10 cellular contexts compared by ENCODE assay signal in genomic region chr11:3835752-3836151, GRCh38. TPM values are rescaled to one million over a fixed set of nuclear protein-coding genes. Genes with fewer than 3 reads are reported as not detected.
DNase-seq lines count a peak whose midpoint lies in the region; ATAC-seq and TF ChIP-seq lines count a peak whose summit lies in the region.
"Had no signal": no experiment of that assay in that cellular context is flagged by ENCODE, and none has a peak within 500 bp of the region (broad histone marks: within the 10 kb centered on the region; RNA-seq: fewer than 3 reads in every experiment).

No MANE protein-coding gene starts in this region.

- H3K4me3 ChIP-seq in left lung, result peak overlapping the region in 1 of 2 donors; percentile 88
- peak overlapping the region in 2 of 4 donors; percentile 7 to 8 for H3K4me3 ChIP-seq in stomach

- no peaks in the 10 kb centered on the region for H3K27me3 ChIP-seq in left lung
- no peaks in the 10 kb centered on the region for H3K27me3 ChIP-seq in stomach

- POLR2A ChIA-PET in activated CD4-positive, alpha-beta T cell treated with anti-CD3 and anti-CD28 coated beads, Interleukin-2, amount 10 ng/mL, durations not matched to agents 7 days and 5 days (lab: Charles Lee), result no interaction called here

- CTCF ChIA-PET in activated CD4-positive, alpha-beta T cell treated with anti-CD3 and anti-CD28 coated beads, Interleukin-2, amount 10 ng/mL, durations not matched to agents 7 days and 5 days (lab: Charles Lee), result interaction anchor here (1.1 to 19.7 kb wide), 5 partner anchors 17 to 27 kb away, joined by 3 to 355 read pairs (median 4); partner anchors contain the start of genes PGAP2 and STIM1

- peak overlapping the region; percentile 78 for H3K27ac Mint-ChIP-seq in activated CD4-positive, alpha-beta T cell treated with anti-CD3 and anti-CD28 coated beads, Interleukin-2, amount 10 ng/mL, durations not matched to agents 7 days and 5 days
- H3K27ac Mint-ChIP-seq in activated naive CD8-positive, alpha-beta T cell, result peak overlapping the region; percentile 89

- intact Hi-C loops in left lung (cut with DNase I) (no loop called here), stomach (cut with DNase I; ENCODE audit: low total_unique reads) (no loop called here)

- H3K27ac ChIP-seq in left lung, result peak overlapping the region; percentile 26 to 99
- H3K27ac ChIP-seq in stomach, result peak overlapping the region in 3 of 5 donors; percentile 10 to 98 (median 98)

- peaks cover 81% of the 10 kb centered on the region for H3K4me1 Mint-ChIP-seq in activated CD4-positive, alpha-beta T cell treated with anti-CD3 and anti-CD28 coated beads, Interleukin-2, amount 10 ng/mL, durations not matched to agents 7 days and 5 days
- H3K4me1 Mint-ChIP-seq in activated naive CD8-positive, alpha-beta T cell (ENCODE audit: low read depth), result peaks cover 74% of the 10 kb centered on the region

- DNase-seq in activated CD4-positive, alpha-beta T cell treated with anti-CD3 and anti-CD28 coated beads, Interleukin-2, amount 10 ng/mL, durations not matched to agents 7 days and 5 days, result no peak
- no peak for DNase-seq in activated CD4-positive, alpha-beta T cell treated with anti-CD3 and anti-CD28 coated beads, Interleukin-2, amount 50 U/mL, for 4 hours
- DNase-seq in left lung (no peak), stomach (no peak), Kasumi-1 (lab: John Stamatoyannopoulos, UW) (no peak), GM03348 (ENCODE audit: low spot score) (no peak)
- DNase-seq: activated CD4-positive, alpha-beta T cell treated with anti-CD3 and anti-CD28 coated beads, Interleukin-2, amount 50 U/mL, for 1 hour; foreskin melanocyte had no signal

- no peaks in the 10 kb centered on the region for H3K27me3 Mint-ChIP-seq in activated CD4-positive, alpha-beta T cell treated with anti-CD3 and anti-CD28 coated beads, Interleukin-2, amount 10 ng/mL, durations not matched to agents 7 days and 5 days
- no peaks in the 10 kb centered on the region for H3K27me3 Mint-ChIP-seq in activated naive CD8-positive, alpha-beta T cell

- H3K36me3 Mint-ChIP-seq in activated CD4-positive, alpha-beta T cell treated with anti-CD3 and anti-CD28 coated beads, Interleukin-2, amount 10 ng/mL, durations not matched to agents 7 days and 5 days (ENCODE audit: low read depth), result peaks cover 65% of the 10 kb centered on the region
- H3K36me3 Mint-ChIP-seq in activated naive CD8-positive, alpha-beta T cell, result peaks cover 30% of the 10 kb centered on the region

- 70 to 84% (median 75%) methylated on average over 5 of the region's 5 CpGs for WGBS in stomach, 5 donors

- H3K4me1 ChIP-seq in left lung (peaks cover 44 to 91% of the 10 kb centered on the region in 2 donors), stomach (peaks cover 55 to 94% (median 88%) of the 10 kb centered on the region in 4 donors)

- no peak for TF ChIP-seq EP300 in stomach (IDR thresholded peaks at IDR 0.05)

- ATAC-seq in left lung (peak; percentile 8), GM19324 (IDR thresholded peaks at IDR 0.05; ENCODE audit: low FRiP score, unreplicated experiment) (no peak)

- no peak for TF ChIP-seq POLR2A in stomach (IDR thresholded peaks at IDR 0.05)

- TF ChIP-seq CTCF in left lung (IDR thresholded peaks at IDR 0.05) (no peak), stomach (IDR thresholded peaks at IDR 0.05) (no peak)

- H3K9me3 ChIP-seq in left lung, result no peaks in the 10 kb centered on the region
- H3K9me3 ChIP-seq in stomach, result no peaks in the 10 kb centered on the region

- peak overlapping the region; percentile 61 for H3K4me3 Mint-ChIP-seq in activated CD4-positive, alpha-beta T cell treated with anti-CD3 and anti-CD28 coated beads, Interleukin-2, amount 10 ng/mL, durations not matched to agents 7 days and 5 days
- peak overlapping the region; percentile 97 for H3K4me3 Mint-ChIP-seq in activated naive CD8-positive, alpha-beta T cell

- no peaks in the 10 kb centered on the region for H3K9me3 Mint-ChIP-seq in activated CD4-positive, alpha-beta T cell treated with anti-CD3 and anti-CD28 coated beads, Interleukin-2, amount 10 ng/mL, durations not matched to agents 7 days and 5 days
- no peaks in the 10 kb centered on the region for H3K9me3 Mint-ChIP-seq in activated naive CD8-positive, alpha-beta T cell (ENCODE audit: low read depth)

- H3K36me3 ChIP-seq in left lung (peaks cover 0 to 27% of the 10 kb centered on the region in 2 donors), stomach (peaks cover 0 to 6% (median 5%) of the 10 kb centered on the region in 4 donors)

RNA-seq across cellular contexts. Expression of gene RHOG, which starts 5.0 kb away (rescaled TPM):
- 100 to 1,000 TPM; 158 to 172 TPM for total RNA-seq in activated CD4-positive, alpha-beta T cell treated with anti-CD3 and anti-CD28 coated beads, Interleukin-2, amount 10 ng/mL, durations not matched to agents 7 days and 5 days
- total RNA-seq in left lung, result 100 to 1,000 TPM in 1 of 2 donors, 10 to 100 TPM in 1; 57.1 to 109 TPM
- 100 to 1,000 TPM in 1 of 5 donors, 10 to 100 TPM in 3, 1 to 10 TPM in 1; 5.9 to 101 (median 26.7) TPM for total RNA-seq in stomach
- 10 to 100 TPM; 39.8 to 55.5 (median 50.9) TPM for polyA plus RNA-seq in stomach

RNA-seq across cellular contexts. Expression of gene STIM1, which starts 19.7 kb away (rescaled TPM):
- 100 to 1,000 TPM; 103 to 108 TPM for total RNA-seq in activated CD4-positive, alpha-beta T cell treated with anti-CD3 and anti-CD28 coated beads, Interleukin-2, amount 10 ng/mL, durations not matched to agents 7 days and 5 days
- 10 to 100 TPM; 50.9 to 52.9 TPM for total RNA-seq in left lung
- 10 to 100 TPM; 21.4 to 70.7 (median 49.8) TPM for total RNA-seq in stomach
- 10 to 100 TPM in 1 of 3 donors, 1 to 10 TPM in 2; 8.7 to 17.1 (median 9.8) TPM for polyA plus RNA-seq in stomach

RNA-seq across cellular contexts. Expression of gene PGAP2, which starts 27.4 kb away (rescaled TPM):
- 10 to 100 TPM; 30.0 to 30.9 TPM for total RNA-seq in activated CD4-positive, alpha-beta T cell treated with anti-CD3 and anti-CD28 coated beads, Interleukin-2, amount 10 ng/mL, durations not matched to agents 7 days and 5 days
- total RNA-seq in left lung, result 10 to 100 TPM; 19.5 to 26.5 TPM
- 10 to 100 TPM in 4 of 5 donors, 1 to 10 TPM in 1; 4.7 to 18.3 (median 13.6) TPM for total RNA-seq in stomach
- polyA plus RNA-seq in stomach, result 10 to 100 TPM in 2 of 3 donors, 1 to 10 TPM in 1; 8.7 to 23.8 (median 11.8) TPM

RNA-seq across cellular contexts. Expression of gene NUP98, which starts 38.4 kb away (rescaled TPM):
- 100 to 1,000 TPM in 1 of 2 experiments, 10 to 100 TPM in 1; 94.7 to 116 TPM for total RNA-seq in activated CD4-positive, alpha-beta T cell treated with anti-CD3 and anti-CD28 coated beads, Interleukin-2, amount 10 ng/mL, durations not matched to agents 7 days and 5 days
- total RNA-seq in left lung, result 10 to 100 TPM; 59.9 to 66.8 TPM
- 100 to 1,000 TPM in 1 of 5 donors, 10 to 100 TPM in 4; 43.3 to 132 (median 74.3) TPM for total RNA-seq in stomach
- polyA plus RNA-seq in stomach, result 10 to 100 TPM; 16.2 to 17.6 (median 16.6) TPM
